ENCODE assay signal across 8 cellular contexts in genomic region chr3:112333386-112334334, GRCh38. TPM values are rescaled to one million over a fixed set of nuclear protein-coding genes. Genes with fewer than 3 reads are reported as not detected.
DNase-seq lines count a peak whose midpoint lies in the region; ATAC-seq and TF ChIP-seq lines count a peak whose summit lies in the region.

No MANE protein-coding gene starts in this region.

- H3K27me3 ChIP-seq in right atrium auricular region (no peaks in the 10 kb centered on the region), trophoblast cell (ENCODE audit: insufficient read depth, low read length) (no peaks in the 10 kb centered on the region)

- WGBS in trophoblast cell (ENCODE audit: extremely low coverage, insufficient coverage, insufficient read length): no CpG with 5 or more reads among the region's 22 CpGs

- peak overlapping the region; percentile 43 to 53 for H3K4me3 ChIP-seq in right atrium auricular region
- H3K4me3 ChIP-seq in trophoblast cell (ENCODE audit: low read depth, low read length): no peak overlapping the region

- H2AFZ ChIP-seq in trophoblast cell (ENCODE audit: insufficient read depth, low read length, poor library complexity): peak overlapping the region; percentile 71

- no peak overlapping the region for H4K12ac ChIP-seq in trophoblast cell (ENCODE audit: low read depth, low read length)

- H3K4ac ChIP-seq in trophoblast cell (ENCODE audit: low read depth, low read length): no peak overlapping the region

- H3K4me2 ChIP-seq in trophoblast cell (ENCODE audit: low read length): peak overlapping the region; percentile 86

- peak overlapping the region; percentile 73 to 80 for H3K27ac ChIP-seq in right atrium auricular region
- H3K27ac ChIP-seq in trophoblast cell (ENCODE audit: low read depth, low read length): no peak overlapping the region

- no peak overlapping the region for H3K23ac ChIP-seq in trophoblast cell (ENCODE audit: low read length)

- H4K91ac ChIP-seq in trophoblast cell (ENCODE audit: low read depth, low read length): no peak overlapping the region

- peak; percentile 2 for DNase-seq in CD1c-positive myeloid dendritic cell (ENCODE audit: extremely low spot score)
- DNase-seq in NCI-H1417 (lab: John Stamatoyannopoulos, UW): peak in 2 of 3 experiments; percentile 93
- DNase-seq in amniotic epithelial cell (ENCODE audit: low read depth): peak; percentile 67
- DNase-seq in right atrium auricular region (ENCODE audit: low spot score): no peak
- DNase-seq in trophoblast cell: no peak
- no peak for DNase-seq in GM19240 (ENCODE audit: insufficient read length, low spot score)
- no peak for DNase-seq in SHP77 (lab: John Stamatoyannopoulos, UW)

- no peaks in the 10 kb centered on the region for H3K79me1 ChIP-seq in trophoblast cell (ENCODE audit: low read length)

- H3K14ac ChIP-seq in trophoblast cell (ENCODE audit: low read length): no peak overlapping the region

- H2BK120ac ChIP-seq in trophoblast cell (ENCODE audit: insufficient read depth, low read length, poor library complexity): no peak overlapping the region

- no peak overlapping the region for H2BK5ac ChIP-seq in trophoblast cell (ENCODE audit: low read depth, low read length, poor library complexity)

- TF ChIP-seq CTCF in right atrium auricular region (IDR thresholded peaks at IDR 0.05): no peak

- no peaks in the 10 kb centered on the region for H3K9me3 ChIP-seq in right atrium auricular region
- H3K9me3 ChIP-seq in trophoblast cell (ENCODE audit: insufficient read depth, low read depth, low read length): no peaks in the 10 kb centered on the region

- H2AK5ac ChIP-seq in trophoblast cell (ENCODE audit: low read length): no peak overlapping the region

- H4K8ac ChIP-seq in trophoblast cell (ENCODE audit: low read depth, low read length): peak overlapping the region; percentile 35

- ATAC-seq in GM21515 (IDR thresholded peaks at IDR 0.05; ENCODE audit: unreplicated experiment): peak; percentile 46

- no peaks in the 10 kb centered on the region for H3K79me2 ChIP-seq in trophoblast cell (ENCODE audit: control insufficient read depth, insufficient read depth, low read length, poor library complexity)

- H3K36me3 ChIP-seq in right atrium auricular region (no peaks in the 10 kb centered on the region), trophoblast cell (ENCODE audit: control insufficient read depth in 1 of 2, insufficient read depth in 2 of 2, low read length in 2 of 2) (no peaks in the 10 kb centered on the region)

- H3K4me1 ChIP-seq in right atrium auricular region: no peaks in the 10 kb centered on the region
- H3K4me1 ChIP-seq in trophoblast cell (ENCODE audit: control insufficient read depth in 1 of 2, insufficient read depth in 2 of 2, low read length in 2 of 2): peaks cover 0 to 2% of the 10 kb centered on the region in 2 experiments

- no peak overlapping the region for H3K18ac ChIP-seq in trophoblast cell (ENCODE audit: low read length)

- H2BK12ac ChIP-seq in trophoblast cell (ENCODE audit: low read length): no peak overlapping the region

- H3K9ac ChIP-seq in trophoblast cell (ENCODE audit: low read length): no peak overlapping the region

RNA-seq across cellular contexts. Expression of gene CD200, which starts 0.7 kb away (rescaled TPM):
- 10 to 100 TPM in 1 of 2 donors, 1 to 10 TPM in 1; 5.7 to 12.1 TPM for total RNA-seq in right atrium auricular region
- polyA plus RNA-seq in trophoblast cell (2013): 7.8 TPM in 2 replicates

RNA-seq across cellular contexts. Expression of gene SLC9C1, which starts 39.6 kb away (rescaled TPM):
- total RNA-seq in right atrium auricular region: 1 to 10 TPM in 1 of 2 donors, under 1 TPM in 1; 0.35 to 1.3 TPM
- not detected in 2 replicates for polyA plus RNA-seq in trophoblast cell (2013)

Comparison
In these comparisons a context has a peak if more than half of its experiments do, and no peak if none do; other contexts are left out.
1. DNase-seq: peak in CD1c-positive myeloid dendritic cell (single experiment), NCI-H1417 (2 of 3) and amniotic epithelial cell (single experiment); none in right atrium auricular region (single experiment), trophoblast cell (0 of 2), GM19240 (single experiment) and SHP77 (0 of 2).